2 cellular contexts compared by ENCODE assay signal in genomic region chr6:100881707-100882040, GRCh38.
A peak's percentile ranks its signal among the peaks of the same experiment; 100 is the strongest.
TF ChIP-seq lines count a peak whose summit lies in the region.

No MANE protein-coding gene starts in this region.

TF ChIP-seq in K562, 482 proteins besides CTCF, POLR2A, EP300 and RAD21:
- no peak for TF ChIP-seq HMG20A (CRISPR knock-in tag; conservative IDR thresholded peaks at IDR 0.05)
- 0 out of 2 replicates have a peak, but pooled peaks have one; percentile 10 for TF ChIP-seq HMGXB4 (CRISPR knock-in tag; IDR thresholded peaks at IDR 0.05)
- no peak for TF ChIP-seq ZNF57 (CRISPR knock-in tag; IDR thresholded peaks at IDR 0.05)
- no peak for TF ChIP-seq CREB1 (IDR thresholded peaks at IDR 0.05)
- no peak for TF ChIP-seq CREB1 (CRISPR knock-in tag; IDR thresholded peaks at IDR 0.05)
- TF ChIP-seq ATF6 (CRISPR knock-in tag; IDR thresholded peaks at IDR 0.05), result 0 out of 2 replicates have a peak, but pooled peaks have one; percentile 4
TF ChIP-seq in K562: peak in this region for 2.

TF ChIP-seq in HepG2, 621 proteins besides CTCF, POLR2A, EP300 and RAD21:
- peak; percentile 20; the same call in 1 of the 2 replicates for TF ChIP-seq KLF15 (CRISPR knock-in tag; IDR thresholded peaks at IDR 0.05; ENCODE audit: borderline replicate concordance)
- 0 out of 2 replicates have a peak, but pooled peaks have one; percentile 12 for TF ChIP-seq ZNF790 (CRISPR knock-in tag; IDR thresholded peaks at IDR 0.05; ENCODE audit: borderline replicate concordance)
- 0 out of 2 replicates have a peak, but pooled peaks have one; percentile 12 for TF ChIP-seq NR1H2 (CRISPR knock-in tag; IDR thresholded peaks at IDR 0.05; ENCODE audit: borderline replicate concordance, low read depth)
- TF ChIP-seq ZNF280D (CRISPR knock-in tag; IDR thresholded peaks at IDR 0.05), result no peak
- 0 out of 2 replicates have a peak, but pooled peaks have one; percentile 7 for TF ChIP-seq ZSCAN12 (CRISPR knock-in tag; IDR thresholded peaks at IDR 0.05)
